In the genomic region with DNA sequence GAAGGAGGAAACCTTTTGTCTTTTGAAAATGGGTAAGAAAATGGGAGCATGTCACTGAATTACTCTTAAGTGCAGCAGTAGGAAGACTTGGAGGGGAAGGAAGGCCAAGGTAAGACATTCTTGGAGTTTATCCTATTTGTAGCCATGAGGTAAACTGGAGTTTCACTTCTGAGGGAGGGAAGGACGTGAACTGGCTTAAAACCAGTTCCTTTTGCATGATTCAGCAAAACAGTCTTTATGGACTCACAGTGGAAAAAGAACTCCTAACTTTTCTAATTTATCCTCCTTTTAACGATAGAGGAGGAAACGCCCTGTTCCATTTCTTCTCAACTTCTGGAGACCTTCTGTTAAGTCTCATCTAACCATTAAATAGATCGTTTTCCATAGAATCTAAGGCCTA, we compare ENCODE assay signal across 1 cellular context.
TF ChIP-seq lines count a peak whose summit lies in the region.

No MANE protein-coding gene starts in this region.

TF ChIP-seq in GM12878, 131 proteins besides CTCF, POLR2A, EP300 and RAD21 (continued from another document):
- TF ChIP-seq ZNF687 (IDR thresholded peaks at IDR 0.05): no peak
- no peak for TF ChIP-seq SMC3 (IDR thresholded peaks at IDR 0.05; ENCODE audit: borderline replicate concordance, low read length)
- TF ChIP-seq NBN (IDR thresholded peaks at IDR 0.05): no peak
- no peak for TF ChIP-seq SUZ12 (IDR thresholded peaks at IDR 0.05; ENCODE audit: unreplicated experiment)
- TF ChIP-seq PML (IDR thresholded peaks at IDR 0.05; ENCODE audit: low read length): no peak
- no peak for TF ChIP-seq FOXK2 (IDR thresholded peaks at IDR 0.05)
- no peak for TF ChIP-seq ZBTB4 (CRISPR knock-in tag; IDR thresholded peaks at IDR 0.05)
- no peak for TF ChIP-seq YY1 (IDR thresholded peaks at IDR 0.05; ENCODE audit: low read depth, low read length)
- TF ChIP-seq TCF7 (IDR thresholded peaks at IDR 0.05; ENCODE audit: borderline replicate concordance): no peak
- no peak for TF ChIP-seq RFX5 (IDR thresholded peaks at IDR 0.05; ENCODE audit: low read depth, low read length)
- no peak for TF ChIP-seq SIX5 (IDR thresholded peaks at IDR 0.05; ENCODE audit: low read depth, low read length, severe bottlenecking)
- TF ChIP-seq SPI1 (IDR thresholded peaks at IDR 0.05; ENCODE audit: borderline replicate concordance, insufficient read depth, low read depth, low read length): no peak
- no peak for TF ChIP-seq PRDM15 (CRISPR knock-in tag; IDR thresholded peaks at IDR 0.05)
- TF ChIP-seq, protein P1, sequence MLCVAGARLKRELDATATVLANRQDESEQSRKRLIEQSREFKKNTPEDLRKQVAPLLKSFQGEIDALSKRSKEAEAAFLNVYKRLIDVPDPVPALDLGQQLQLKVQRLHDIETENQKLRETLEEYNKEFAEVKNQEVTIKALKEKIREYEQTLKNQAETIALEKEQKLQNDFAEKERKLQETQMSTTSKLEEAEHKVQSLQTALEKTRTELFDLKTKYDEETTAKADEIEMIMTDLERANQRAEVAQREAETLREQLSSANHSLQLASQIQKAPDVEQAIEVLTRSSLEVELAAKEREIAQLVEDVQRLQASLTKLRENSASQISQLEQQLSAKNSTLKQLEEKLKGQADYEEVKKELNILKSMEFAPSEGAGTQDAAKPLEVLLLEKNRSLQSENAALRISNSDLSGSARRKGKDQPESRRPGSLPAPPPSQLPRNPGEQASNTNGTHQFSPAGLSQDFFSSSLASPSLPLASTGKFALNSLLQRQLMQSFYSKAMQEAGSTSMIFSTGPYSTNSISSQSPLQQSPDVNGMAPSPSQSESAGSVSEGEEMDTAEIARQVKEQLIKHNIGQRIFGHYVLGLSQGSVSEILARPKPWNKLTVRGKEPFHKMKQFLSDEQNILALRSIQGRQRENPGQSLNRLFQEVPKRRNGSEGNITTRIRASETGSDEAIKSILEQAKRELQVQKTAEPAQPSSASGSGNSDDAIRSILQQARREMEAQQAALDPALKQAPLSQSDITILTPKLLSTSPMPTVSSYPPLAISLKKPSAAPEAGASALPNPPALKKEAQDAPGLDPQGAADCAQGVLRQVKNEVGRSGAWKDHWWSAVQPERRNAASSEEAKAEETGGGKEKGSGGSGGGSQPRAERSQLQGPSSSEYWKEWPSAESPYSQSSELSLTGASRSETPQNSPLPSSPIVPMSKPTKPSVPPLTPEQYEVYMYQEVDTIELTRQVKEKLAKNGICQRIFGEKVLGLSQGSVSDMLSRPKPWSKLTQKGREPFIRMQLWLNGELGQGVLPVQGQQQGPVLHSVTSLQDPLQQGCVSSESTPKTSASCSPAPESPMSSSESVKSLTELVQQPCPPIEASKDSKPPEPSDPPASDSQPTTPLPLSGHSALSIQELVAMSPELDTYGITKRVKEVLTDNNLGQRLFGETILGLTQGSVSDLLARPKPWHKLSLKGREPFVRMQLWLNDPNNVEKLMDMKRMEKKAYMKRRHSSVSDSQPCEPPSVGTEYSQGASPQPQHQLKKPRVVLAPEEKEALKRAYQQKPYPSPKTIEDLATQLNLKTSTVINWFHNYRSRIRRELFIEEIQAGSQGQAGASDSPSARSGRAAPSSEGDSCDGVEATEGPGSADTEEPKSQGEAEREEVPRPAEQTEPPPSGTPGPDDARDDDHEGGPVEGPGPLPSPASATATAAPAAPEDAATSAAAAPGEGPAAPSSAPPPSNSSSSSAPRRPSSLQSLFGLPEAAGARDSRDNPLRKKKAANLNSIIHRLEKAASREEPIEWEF (IDR thresholded peaks at IDR 0.05; ENCODE audit: insufficient replicate concordance, low read depth, low read length): no peak
- TF ChIP-seq SUPT20H (IDR thresholded peaks at IDR 0.05; ENCODE audit: borderline replicate concordance, control insufficient read depth, low read depth, low read length): no peak
- no peak for TF ChIP-seq ELK1 (IDR thresholded peaks at IDR 0.05; ENCODE audit: low read depth, low read length)
